Comparison of ENCODE assay signal across 1 cellular context in the genomic region with DNA sequence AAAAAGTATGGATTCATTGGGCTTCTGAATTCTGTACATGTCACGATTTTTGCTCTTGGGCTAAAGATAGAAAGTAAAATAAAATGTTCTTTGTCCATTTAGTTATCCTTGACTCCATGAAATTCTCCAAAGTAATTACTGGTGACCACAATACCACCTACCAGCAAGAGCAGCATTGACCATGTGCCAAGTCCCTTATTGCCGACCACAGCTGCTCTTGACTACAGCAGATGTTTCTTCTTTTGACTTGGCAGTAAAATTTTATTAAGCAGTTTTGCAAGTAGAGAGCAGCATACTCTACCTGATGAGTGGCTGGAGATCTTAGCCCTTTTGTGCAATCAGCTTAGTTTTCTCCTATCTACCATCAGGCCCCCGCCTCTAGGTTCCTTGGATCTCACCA.
TF ChIP-seq lines count a peak whose summit lies in the region.

No MANE protein-coding gene starts in this region.

TF ChIP-seq in HEK293, 187 proteins besides CTCF, POLR2A, EP300 and RAD21 (continued from another document):
- TF ChIP-seq, protein P1, sequence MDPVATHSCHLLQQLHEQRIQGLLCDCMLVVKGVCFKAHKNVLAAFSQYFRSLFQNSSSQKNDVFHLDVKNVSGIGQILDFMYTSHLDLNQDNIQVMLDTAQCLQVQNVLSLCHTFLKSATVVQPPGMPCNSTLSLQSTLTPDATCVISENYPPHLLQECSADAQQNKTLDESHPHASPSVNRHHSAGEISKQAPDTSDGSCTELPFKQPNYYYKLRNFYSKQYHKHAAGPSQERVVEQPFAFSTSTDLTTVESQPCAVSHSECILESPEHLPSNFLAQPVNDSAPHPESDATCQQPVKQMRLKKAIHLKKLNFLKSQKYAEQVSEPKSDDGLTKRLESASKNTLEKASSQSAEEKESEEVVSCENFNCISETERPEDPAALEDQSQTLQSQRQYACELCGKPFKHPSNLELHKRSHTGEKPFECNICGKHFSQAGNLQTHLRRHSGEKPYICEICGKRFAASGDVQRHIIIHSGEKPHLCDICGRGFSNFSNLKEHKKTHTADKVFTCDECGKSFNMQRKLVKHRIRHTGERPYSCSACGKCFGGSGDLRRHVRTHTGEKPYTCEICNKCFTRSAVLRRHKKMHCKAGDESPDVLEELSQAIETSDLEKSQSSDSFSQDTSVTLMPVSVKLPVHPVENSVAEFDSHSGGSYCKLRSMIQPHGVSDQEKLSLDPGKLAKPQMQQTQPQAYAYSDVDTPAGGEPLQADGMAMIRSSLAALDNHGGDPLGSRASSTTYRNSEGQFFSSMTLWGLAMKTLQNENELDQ (tag by site-specific recombination; IDR thresholded peaks at IDR 0.05; ENCODE audit: low read depth) = no peak
- no peak for TF ChIP-seq ZNF112 (tag by site-specific recombination; IDR thresholded peaks at IDR 0.05)
- TF ChIP-seq ZNF19 (tag by site-specific recombination; IDR thresholded peaks at IDR 0.05; ENCODE audit: low read depth) = no peak
- no peak for TF ChIP-seq ZNF214 (tag by site-specific recombination; IDR thresholded peaks at IDR 0.05; ENCODE audit: borderline replicate concordance)
- no peak for TF ChIP-seq ZNF530 (tag by site-specific recombination; IDR thresholded peaks at IDR 0.05; ENCODE audit: low read depth)
- TF ChIP-seq, protein P2, sequence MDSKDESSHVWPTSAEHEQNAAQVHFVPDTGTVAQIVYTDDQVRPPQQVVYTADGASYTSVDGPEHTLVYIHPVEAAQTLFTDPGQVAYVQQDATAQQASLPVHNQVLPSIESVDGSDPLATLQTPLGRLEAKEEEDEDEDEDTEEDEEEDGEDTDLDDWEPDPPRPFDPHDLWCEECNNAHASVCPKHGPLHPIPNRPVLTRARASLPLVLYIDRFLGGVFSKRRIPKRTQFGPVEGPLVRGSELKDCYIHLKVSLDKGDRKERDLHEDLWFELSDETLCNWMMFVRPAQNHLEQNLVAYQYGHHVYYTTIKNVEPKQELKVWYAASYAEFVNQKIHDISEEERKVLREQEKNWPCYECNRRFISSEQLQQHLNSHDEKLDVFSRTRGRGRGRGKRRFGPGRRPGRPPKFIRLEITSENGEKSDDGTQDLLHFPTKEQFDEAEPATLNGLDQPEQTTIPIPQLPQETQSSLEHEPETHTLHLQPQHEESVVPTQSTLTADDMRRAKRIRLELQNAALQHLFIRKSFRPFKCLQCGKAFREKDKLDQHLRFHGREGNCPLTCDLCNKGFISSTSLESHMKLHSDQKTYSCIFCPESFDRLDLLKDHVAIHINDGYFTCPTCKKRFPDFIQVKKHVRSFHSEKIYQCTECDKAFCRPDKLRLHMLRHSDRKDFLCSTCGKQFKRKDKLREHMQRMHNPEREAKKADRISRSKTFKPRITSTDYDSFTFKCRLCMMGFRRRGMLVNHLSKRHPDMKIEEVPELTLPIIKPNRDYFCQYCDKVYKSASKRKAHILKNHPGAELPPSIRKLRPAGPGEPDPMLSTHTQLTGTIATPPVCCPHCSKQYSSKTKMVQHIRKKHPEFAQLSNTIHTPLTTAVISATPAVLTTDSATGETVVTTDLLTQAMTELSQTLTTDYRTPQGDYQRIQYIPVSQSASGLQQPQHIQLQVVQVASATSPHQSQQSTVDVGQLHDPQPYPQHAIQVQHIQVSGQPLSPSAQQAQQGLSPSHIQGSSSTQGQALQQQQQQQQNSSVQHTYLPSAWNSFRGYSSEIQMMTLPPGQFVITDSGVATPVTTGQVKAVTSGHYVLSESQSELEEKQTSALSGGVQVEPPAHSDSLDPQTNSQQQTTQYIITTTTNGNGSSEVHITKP (tag by site-specific recombination; IDR thresholded peaks at IDR 0.05) = no peak
- TF ChIP-seq ZBTB17 (tag by site-specific recombination; IDR thresholded peaks at IDR 0.05) = 0 out of 2 replicates have a peak, but pooled peaks have one; percentile 26
- TF ChIP-seq, protein P3, sequence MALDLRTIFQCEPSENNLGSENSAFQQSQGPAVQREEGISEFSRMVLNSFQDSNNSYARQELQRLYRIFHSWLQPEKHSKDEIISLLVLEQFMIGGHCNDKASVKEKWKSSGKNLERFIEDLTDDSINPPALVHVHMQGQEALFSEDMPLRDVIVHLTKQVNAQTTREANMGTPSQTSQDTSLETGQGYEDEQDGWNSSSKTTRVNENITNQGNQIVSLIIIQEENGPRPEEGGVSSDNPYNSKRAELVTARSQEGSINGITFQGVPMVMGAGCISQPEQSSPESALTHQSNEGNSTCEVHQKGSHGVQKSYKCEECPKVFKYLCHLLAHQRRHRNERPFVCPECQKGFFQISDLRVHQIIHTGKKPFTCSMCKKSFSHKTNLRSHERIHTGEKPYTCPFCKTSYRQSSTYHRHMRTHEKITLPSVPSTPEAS (tag by site-specific recombination; IDR thresholded peaks at IDR 0.05) = no peak
- TF ChIP-seq, protein P4, sequence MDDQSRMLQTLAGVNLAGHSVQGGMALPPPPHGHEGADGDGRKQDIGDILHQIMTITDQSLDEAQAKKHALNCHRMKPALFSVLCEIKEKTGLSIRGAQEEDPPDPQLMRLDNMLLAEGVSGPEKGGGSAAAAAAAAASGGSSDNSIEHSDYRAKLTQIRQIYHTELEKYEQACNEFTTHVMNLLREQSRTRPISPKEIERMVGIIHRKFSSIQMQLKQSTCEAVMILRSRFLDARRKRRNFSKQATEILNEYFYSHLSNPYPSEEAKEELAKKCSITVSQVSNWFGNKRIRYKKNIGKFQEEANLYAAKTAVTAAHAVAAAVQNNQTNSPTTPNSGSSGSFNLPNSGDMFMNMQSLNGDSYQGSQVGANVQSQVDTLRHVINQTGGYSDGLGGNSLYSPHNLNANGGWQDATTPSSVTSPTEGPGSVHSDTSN (CRISPR knock-in tag; IDR thresholded peaks at IDR 0.05) = no peak
- TF ChIP-seq OSR2 (tag by site-specific recombination; IDR thresholded peaks at IDR 0.05) = peak; percentile 77
- TF ChIP-seq ZNF76 (tag by site-specific recombination; IDR thresholded peaks at IDR 0.05; ENCODE audit: borderline replicate concordance, low read depth) = no peak
- no peak for TF ChIP-seq ZNF423 (tag by site-specific recombination; IDR thresholded peaks at IDR 0.05)
- TF ChIP-seq, protein P5, sequence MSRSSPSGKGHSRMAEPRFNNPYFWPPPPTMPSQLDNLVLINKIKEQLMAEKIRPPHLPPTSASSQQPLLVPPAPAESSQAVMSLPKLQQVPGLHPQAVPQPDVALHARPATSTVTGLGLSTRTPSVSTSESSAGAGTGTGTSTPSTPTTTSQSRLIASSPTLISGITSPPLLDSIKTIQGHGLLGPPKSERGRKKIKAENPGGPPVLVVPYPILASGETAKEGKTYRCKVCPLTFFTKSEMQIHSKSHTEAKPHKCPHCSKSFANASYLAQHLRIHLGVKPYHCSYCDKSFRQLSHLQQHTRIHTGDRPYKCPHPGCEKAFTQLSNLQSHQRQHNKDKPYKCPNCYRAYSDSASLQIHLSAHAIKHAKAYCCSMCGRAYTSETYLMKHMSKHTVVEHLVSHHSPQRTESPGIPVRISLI (tag by site-specific recombination; IDR thresholded peaks at IDR 0.05) = no peak
- TF ChIP-seq, protein P6, sequence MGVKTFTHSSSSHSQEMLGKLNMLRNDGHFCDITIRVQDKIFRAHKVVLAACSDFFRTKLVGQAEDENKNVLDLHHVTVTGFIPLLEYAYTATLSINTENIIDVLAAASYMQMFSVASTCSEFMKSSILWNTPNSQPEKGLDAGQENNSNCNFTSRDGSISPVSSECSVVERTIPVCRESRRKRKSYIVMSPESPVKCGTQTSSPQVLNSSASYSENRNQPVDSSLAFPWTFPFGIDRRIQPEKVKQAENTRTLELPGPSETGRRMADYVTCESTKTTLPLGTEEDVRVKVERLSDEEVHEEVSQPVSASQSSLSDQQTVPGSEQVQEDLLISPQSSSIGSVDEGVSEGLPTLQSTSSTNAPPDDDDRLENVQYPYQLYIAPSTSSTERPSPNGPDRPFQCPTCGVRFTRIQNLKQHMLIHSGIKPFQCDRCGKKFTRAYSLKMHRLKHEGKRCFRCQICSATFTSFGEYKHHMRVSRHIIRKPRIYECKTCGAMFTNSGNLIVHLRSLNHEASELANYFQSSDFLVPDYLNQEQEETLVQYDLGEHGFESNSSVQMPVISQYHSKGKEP (tag by site-specific recombination; IDR thresholded peaks at IDR 0.05) = peak; percentile 55
- no peak for TF ChIP-seq ZNF623 (tag by site-specific recombination; IDR thresholded peaks at IDR 0.05)
- TF ChIP-seq ZNF23 (tag by site-specific recombination; IDR thresholded peaks at IDR 0.05; ENCODE audit: borderline replicate concordance) = no peak
- TF ChIP-seq ZNF837 (tag by site-specific recombination; IDR thresholded peaks at IDR 0.05) = no peak
- TF ChIP-seq, protein P7, sequence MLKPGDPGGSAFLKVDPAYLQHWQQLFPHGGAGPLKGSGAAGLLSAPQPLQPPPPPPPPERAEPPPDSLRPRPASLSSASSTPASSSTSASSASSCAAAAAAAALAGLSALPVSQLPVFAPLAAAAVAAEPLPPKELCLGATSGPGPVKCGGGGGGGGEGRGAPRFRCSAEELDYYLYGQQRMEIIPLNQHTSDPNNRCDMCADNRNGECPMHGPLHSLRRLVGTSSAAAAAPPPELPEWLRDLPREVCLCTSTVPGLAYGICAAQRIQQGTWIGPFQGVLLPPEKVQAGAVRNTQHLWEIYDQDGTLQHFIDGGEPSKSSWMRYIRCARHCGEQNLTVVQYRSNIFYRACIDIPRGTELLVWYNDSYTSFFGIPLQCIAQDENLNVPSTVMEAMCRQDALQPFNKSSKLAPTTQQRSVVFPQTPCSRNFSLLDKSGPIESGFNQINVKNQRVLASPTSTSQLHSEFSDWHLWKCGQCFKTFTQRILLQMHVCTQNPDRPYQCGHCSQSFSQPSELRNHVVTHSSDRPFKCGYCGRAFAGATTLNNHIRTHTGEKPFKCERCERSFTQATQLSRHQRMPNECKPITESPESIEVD (tag by site-specific recombination; IDR thresholded peaks at IDR 0.05) = peak; percentile 93
- no peak for TF ChIP-seq BCL11A (tag by site-specific recombination; IDR thresholded peaks at IDR 0.05; ENCODE audit: low read depth)
- TF ChIP-seq ZNF664 (tag by site-specific recombination; IDR thresholded peaks at IDR 0.05) = 0 out of 2 replicates have a peak, but pooled peaks have one; percentile 18
- TF ChIP-seq, protein P8, sequence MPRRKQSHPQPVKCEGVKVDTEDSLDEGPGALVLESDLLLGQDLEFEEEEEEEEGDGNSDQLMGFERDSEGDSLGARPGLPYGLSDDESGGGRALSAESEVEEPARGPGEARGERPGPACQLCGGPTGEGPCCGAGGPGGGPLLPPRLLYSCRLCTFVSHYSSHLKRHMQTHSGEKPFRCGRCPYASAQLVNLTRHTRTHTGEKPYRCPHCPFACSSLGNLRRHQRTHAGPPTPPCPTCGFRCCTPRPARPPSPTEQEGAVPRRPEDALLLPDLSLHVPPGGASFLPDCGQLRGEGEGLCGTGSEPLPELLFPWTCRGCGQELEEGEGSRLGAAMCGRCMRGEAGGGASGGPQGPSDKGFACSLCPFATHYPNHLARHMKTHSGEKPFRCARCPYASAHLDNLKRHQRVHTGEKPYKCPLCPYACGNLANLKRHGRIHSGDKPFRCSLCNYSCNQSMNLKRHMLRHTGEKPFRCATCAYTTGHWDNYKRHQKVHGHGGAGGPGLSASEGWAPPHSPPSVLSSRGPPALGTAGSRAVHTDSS (tag by site-specific recombination; IDR thresholded peaks at IDR 0.05) = no peak
- TF ChIP-seq HOXD13 (CRISPR knock-in tag; IDR thresholded peaks at IDR 0.05; ENCODE audit: borderline replicate concordance) = peak; percentile 22; the same call in 1 of the 2 replicates
- TF ChIP-seq, protein P9, sequence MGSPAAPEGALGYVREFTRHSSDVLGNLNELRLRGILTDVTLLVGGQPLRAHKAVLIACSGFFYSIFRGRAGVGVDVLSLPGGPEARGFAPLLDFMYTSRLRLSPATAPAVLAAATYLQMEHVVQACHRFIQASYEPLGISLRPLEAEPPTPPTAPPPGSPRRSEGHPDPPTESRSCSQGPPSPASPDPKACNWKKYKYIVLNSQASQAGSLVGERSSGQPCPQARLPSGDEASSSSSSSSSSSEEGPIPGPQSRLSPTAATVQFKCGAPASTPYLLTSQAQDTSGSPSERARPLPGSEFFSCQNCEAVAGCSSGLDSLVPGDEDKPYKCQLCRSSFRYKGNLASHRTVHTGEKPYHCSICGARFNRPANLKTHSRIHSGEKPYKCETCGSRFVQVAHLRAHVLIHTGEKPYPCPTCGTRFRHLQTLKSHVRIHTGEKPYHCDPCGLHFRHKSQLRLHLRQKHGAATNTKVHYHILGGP (tag by site-specific recombination; IDR thresholded peaks at IDR 0.05) = no peak
- TF ChIP-seq FEZF1 (tag by site-specific recombination; IDR thresholded peaks at IDR 0.05) = peak; percentile 91
- TF ChIP-seq ZNF776 (tag by site-specific recombination; IDR thresholded peaks at IDR 0.05; ENCODE audit: borderline replicate concordance) = no peak
- TF ChIP-seq MYNN (tag by site-specific recombination; IDR thresholded peaks at IDR 0.05; ENCODE audit: borderline replicate concordance) = no peak
- TF ChIP-seq IKZF3 (tag by site-specific recombination; IDR thresholded peaks at IDR 0.05) = peak; percentile 38; the same call in 1 of the 2 replicates
- TF ChIP-seq, protein P10, sequence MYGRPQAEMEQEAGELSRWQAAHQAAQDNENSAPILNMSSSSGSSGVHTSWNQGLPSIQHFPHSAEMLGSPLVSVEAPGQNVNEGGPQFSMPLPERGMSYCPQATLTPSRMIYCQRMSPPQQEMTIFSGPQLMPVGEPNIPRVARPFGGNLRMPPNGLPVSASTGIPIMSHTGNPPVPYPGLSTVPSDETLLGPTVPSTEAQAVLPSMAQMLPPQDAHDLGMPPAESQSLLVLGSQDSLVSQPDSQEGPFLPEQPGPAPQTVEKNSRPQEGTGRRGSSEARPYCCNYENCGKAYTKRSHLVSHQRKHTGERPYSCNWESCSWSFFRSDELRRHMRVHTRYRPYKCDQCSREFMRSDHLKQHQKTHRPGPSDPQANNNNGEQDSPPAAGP (tag by site-specific recombination; IDR thresholded peaks at IDR 0.05) = no peak
- no peak for TF ChIP-seq ZNF155 (tag by site-specific recombination; IDR thresholded peaks at IDR 0.05)
